In the genomic region with DNA sequence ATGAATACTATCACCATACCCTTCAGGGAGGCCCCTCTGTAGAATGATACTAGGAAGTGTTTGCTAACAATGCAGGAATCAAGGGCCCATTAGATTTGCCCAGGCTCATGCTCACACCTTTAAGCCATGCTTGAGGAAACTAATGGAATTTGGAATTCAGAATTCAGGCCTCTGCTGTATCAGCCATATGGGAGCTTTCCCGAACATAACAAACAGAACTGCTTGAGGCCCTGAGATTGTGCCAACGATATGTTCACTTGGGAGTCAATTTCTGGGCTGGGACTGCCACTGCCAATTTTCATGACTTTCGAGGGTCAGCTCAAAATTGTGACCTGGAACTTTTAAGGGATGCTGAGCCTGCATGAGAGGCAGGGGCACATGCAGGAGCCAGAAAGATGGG, we compare ENCODE assay signal across 18 cellular contexts.
"Had no signal": no experiment of that assay in that cellular context is flagged by ENCODE, and none has a peak within 500 bp of the region (broad histone marks: within the 10 kb centered on the region; RNA-seq: fewer than 3 reads in every experiment).

No MANE protein-coding gene starts in this region.

- DNase-seq: activated CD4-positive, alpha-beta memory T cell treated with anti-CD3 and anti-CD28 coated beads, Interleukin-2, amount 10 ng/mL, durations not matched to agents 7 days and 5 days; activated CD4-positive, alpha-beta T cell treated with anti-CD3 and anti-CD28 coated beads, Interleukin-2, amount 10 ng/mL, durations not matched to agents 24 days and 14 days; activated effector memory CD4-positive, alpha-beta T cell treated with Interleukin-2 at 50 U/mL for 16 hours; activated naive CD4-positive, alpha-beta T cell treated with anti-CD3 and anti-CD28 coated beads, Interleukin-2, amount 10 ng/mL, durations not matched to agents 7 days and 5 days; activated T-cell treated with anti-CD3 and anti-CD28 coated beads, Interleukin-2, amount 50 U/mL, for 72 hours; amygdala; brain microvascular endothelial cell; esophagus squamous epithelium; gastrocnemius medialis; hippocampal formation; posterior cingulate gyrus; spleen; stimulated activated CD4-positive, alpha-beta T cell treated with anti-CD3 and anti-CD28 coated beads, Interleukin-4, amount 100 ng/mL, for 1 hour; tibial artery had no signal

- H3K36me3 ChIP-seq: brain microvascular endothelial cell, esophagus squamous epithelium, gastrocnemius medialis, spleen, tibial artery had no signal

- H3K27ac ChIP-seq: brain microvascular endothelial cell, dorsolateral prefrontal cortex, esophagus squamous epithelium, gastrocnemius medialis, spleen, tibial artery had no signal

- H3K9me3 Mint-ChIP-seq: activated CD4-positive, alpha-beta memory T cell treated with anti-CD3 and anti-CD28 coated beads, Interleukin-2, amount 10 ng/mL, durations not matched to agents 7 days and 5 days; activated CD4-positive, alpha-beta T cell treated with anti-CD3 and anti-CD28 coated beads, Interleukin-2, amount 10 ng/mL, durations not matched to agents 24 days and 14 days; activated naive CD4-positive, alpha-beta T cell treated with anti-CD3 and anti-CD28 coated beads, Interleukin-2, amount 10 ng/mL, durations not matched to agents 7 days and 5 days; activated T-cell treated with anti-CD3 and anti-CD28 coated beads, Interleukin-2, amount 50 U/mL, for 72 hours; natural killer cell treated with Interleukin-12 subunit alpha and Interleukin-12 subunit beta and Interleukin-15 and Interleukin-18, amount 100 ng/mL, for 72 hours; stimulated activated naive CD8-positive, alpha-beta T cell treated with anti-CD3 and anti-CD28 coated beads, Interleukin-15, Interleukin-2, amounts not matched to agents 100 ng/mL and 50 ng/mL, for 24 hours had no signal

- H3K9me3 ChIP-seq: esophagus squamous epithelium, gastrocnemius medialis, spleen, tibial artery had no signal

- H3K36me3 Mint-ChIP-seq: activated naive CD4-positive, alpha-beta T cell treated with anti-CD3 and anti-CD28 coated beads, Interleukin-2, amount 10 ng/mL, durations not matched to agents 7 days and 5 days; natural killer cell treated with Interleukin-12 subunit alpha and Interleukin-12 subunit beta and Interleukin-15 and Interleukin-18, amount 100 ng/mL, for 72 hours had no signal

- H3K4me1 ChIP-seq: esophagus squamous epithelium, gastrocnemius medialis, spleen, tibial artery had no signal

- ATAC-seq: activated CD4-positive, CD25-positive, alpha-beta regulatory T cell treated with anti-CD3 and anti-CD28 coated beads, Interleukin-2, amount 50 U/mL, for 24 hours; activated T-cell treated with anti-CD3 and anti-CD28 coated beads, Interleukin-2, amount 50 U/mL, for 72 hours; gastrocnemius medialis; natural killer cell treated with Interleukin-12 subunit alpha and Interleukin-12 subunit beta and Interleukin-15 and Interleukin-18, amount 100 ng/mL, for 72 hours had no signal

- H3K4me3 Mint-ChIP-seq: activated CD4-positive, alpha-beta memory T cell treated with anti-CD3 and anti-CD28 coated beads, Interleukin-2, amount 10 ng/mL, durations not matched to agents 7 days and 5 days; activated CD4-positive, alpha-beta T cell treated with anti-CD3 and anti-CD28 coated beads, Interleukin-2, amount 10 ng/mL, durations not matched to agents 24 days and 14 days; activated naive CD4-positive, alpha-beta T cell treated with anti-CD3 and anti-CD28 coated beads, Interleukin-2, amount 10 ng/mL, durations not matched to agents 7 days and 5 days; activated T-cell treated with anti-CD3 and anti-CD28 coated beads, Interleukin-2, amount 50 U/mL, for 72 hours; natural killer cell treated with Interleukin-12 subunit alpha and Interleukin-12 subunit beta and Interleukin-15 and Interleukin-18, amount 100 ng/mL, for 72 hours; stimulated activated naive CD8-positive, alpha-beta T cell treated with anti-CD3 and anti-CD28 coated beads, Interleukin-15, Interleukin-2, amounts not matched to agents 100 ng/mL and 50 ng/mL, for 24 hours had no signal

- H3K4me1 Mint-ChIP-seq: activated CD4-positive, alpha-beta memory T cell treated with anti-CD3 and anti-CD28 coated beads, Interleukin-2, amount 10 ng/mL, durations not matched to agents 7 days and 5 days; activated CD4-positive, alpha-beta T cell treated with anti-CD3 and anti-CD28 coated beads, Interleukin-2, amount 10 ng/mL, durations not matched to agents 24 days and 14 days; activated naive CD4-positive, alpha-beta T cell treated with anti-CD3 and anti-CD28 coated beads, Interleukin-2, amount 10 ng/mL, durations not matched to agents 7 days and 5 days had no signal

- H3K27ac Mint-ChIP-seq: activated CD4-positive, alpha-beta memory T cell treated with anti-CD3 and anti-CD28 coated beads, Interleukin-2, amount 10 ng/mL, durations not matched to agents 7 days and 5 days; activated CD4-positive, alpha-beta T cell treated with anti-CD3 and anti-CD28 coated beads, Interleukin-2, amount 10 ng/mL, durations not matched to agents 24 days and 14 days; activated naive CD4-positive, alpha-beta T cell treated with anti-CD3 and anti-CD28 coated beads, Interleukin-2, amount 10 ng/mL, durations not matched to agents 7 days and 5 days; activated T-cell treated with anti-CD3 and anti-CD28 coated beads, Interleukin-2, amount 50 U/mL, for 72 hours; natural killer cell treated with Interleukin-12 subunit alpha and Interleukin-12 subunit beta and Interleukin-15 and Interleukin-18, amount 100 ng/mL, for 72 hours; stimulated activated naive CD8-positive, alpha-beta T cell treated with anti-CD3 and anti-CD28 coated beads, Interleukin-15, Interleukin-2, amounts not matched to agents 100 ng/mL and 50 ng/mL, for 24 hours had no signal

- H3K4me3 ChIP-seq: dorsolateral prefrontal cortex, esophagus squamous epithelium, gastrocnemius medialis, spleen, tibial artery had no signal

- H3K27me3 ChIP-seq: brain microvascular endothelial cell, gastrocnemius medialis, tibial artery had no signal
